21 cellular contexts compared by ENCODE assay signal in the genomic region with DNA sequence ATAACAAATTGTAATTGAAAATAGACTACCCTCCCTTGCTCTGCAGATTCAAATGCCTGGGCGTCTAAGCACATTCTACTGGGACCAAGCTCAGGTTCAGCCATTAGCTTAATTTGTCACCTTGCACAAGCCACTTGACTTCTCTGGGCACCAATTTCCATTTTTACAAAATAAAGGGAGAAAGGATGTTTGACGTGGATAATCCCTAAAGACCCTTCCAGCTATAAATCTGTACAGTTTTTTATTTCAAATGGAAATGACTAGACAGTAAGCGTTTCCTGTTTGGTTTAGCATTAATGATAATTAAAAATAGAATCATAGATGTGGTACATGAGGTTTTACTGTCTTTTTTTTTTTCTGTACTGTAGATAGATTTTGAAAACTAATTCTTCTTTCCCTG.
A peak's percentile ranks its signal among the peaks of the same experiment; 100 is the strongest.
DNase-seq lines count a peak whose midpoint lies in the region; FAIRE-seq and TF ChIP-seq lines count a peak whose summit lies in the region.
"Had no signal": no experiment of that assay in that cellular context is flagged by ENCODE, and none has a peak within 500 bp of the region (broad histone marks: within the 10 kb centered on the region; RNA-seq: fewer than 3 reads in every experiment).

No MANE protein-coding gene starts in this region.

- CTCF ChIA-PET in A673 (lab: Charles Lee) = no interaction called here

- H3K9me3 Mint-ChIP-seq in immature natural killer cell = peaks cover 5 to 30% (median 15%) of the 10 kb centered on the region in 6 donors
- H3K9me3 Mint-ChIP-seq: CD14-positive monocyte, GM23338, H9 had no signal

- no peaks in the 10 kb centered on the region for H3K36me3 Mint-ChIP-seq in immature natural killer cell
- H3K36me3 Mint-ChIP-seq: CD14-positive monocyte; CD8-positive, alpha-beta memory T cell had no signal

- intact Hi-C loops in A673 (cut with micrococcal nuclease; ENCODE audit: unreplicated experiment) = loop anchor here (10.0 kb wide), 1 partner anchor 1749 kb away; no protein-coding TSS in a partner anchor

- POLR2A ChIA-PET in A673 (lab: Charles Lee; ENCODE audit: low non-redundant PET) = interaction anchor here (0.6 kb wide), 1 partner anchor 1535 kb away, joined by 3 read pairs; no protein-coding TSS in a partner anchor

- in situ Hi-C loops in GM13977 (cut with MboI; ENCODE audit: low pct_unique_long_range_greater_than_20kb, low sequenced_read_pairs, unreplicated experiment) = loop anchor here (25.0 kb wide), 1 partner anchor 1747 kb away; a partner anchor contains a TSS

- no peaks in the 10 kb centered on the region for H3K4me1 Mint-ChIP-seq in immature natural killer cell
- H3K4me1 Mint-ChIP-seq: CD14-positive monocyte; CD8-positive, alpha-beta memory T cell had no signal

- peaks cover 15% of the 10 kb centered on the region for H3K4me1 ChIP-seq in A673 (ENCODE audit: insufficient read depth, low read length, poor library complexity, severe bottlenecking)
- peaks cover 14 to 38% (median 23%) of the 10 kb centered on the region in 10 experiments for H3K4me1 ChIP-seq in BLaER1 treated with 17β-estradiol and CSF1 and Interleukin-3, amounts not matched to agents 10 nM and 100 nM
- H3K4me1 ChIP-seq: A549 had no signal

- peak; percentile 9 for FAIRE-seq in islet of Langerhans (lab: Jason Lieb, UNC)
- FAIRE-seq: A549, D721Med, GM12878, GM18507 had no signal

- no TSS peak for BruUV-seq in A673 (replicated peaks; lab: Mats Ljungman, UMichigan)

- H3K27ac ChIP-seq in A673 (ENCODE audit: low read depth, low read length, poor library complexity, severe bottlenecking) = no peak overlapping the region
- no peak overlapping the region for H3K27ac ChIP-seq in BLaER1 treated with 17β-estradiol and CSF1 and Interleukin-3, amounts not matched to agents 10 nM and 100 nM
- H3K27ac ChIP-seq: A549 had no signal

- no peaks in the 10 kb centered on the region for H3K27me3 ChIP-seq in A673 (replicated peaks; ENCODE audit: insufficient read depth, low read depth, low read length, poor library complexity)
- H3K27me3 ChIP-seq in BLaER1 treated with 17β-estradiol and CSF1 and Interleukin-3, amounts not matched to agents 10 nM and 100 nM = no peaks in the 10 kb centered on the region

- H3K27ac Mint-ChIP-seq in immature natural killer cell = no peak overlapping the region
- H3K27ac Mint-ChIP-seq: CD14-positive monocyte; CD4-positive, alpha-beta T cell; CD8-positive, alpha-beta memory T cell; GM23338; H9 had no signal

- peak overlapping the region; percentile 47 to 81 (median 55); a peak in 20 of 22 replicates for H3K4me2 ChIP-seq in BLaER1 treated with 17β-estradiol and CSF1 and Interleukin-3, amounts not matched to agents 10 nM and 100 nM
- H3K4me2 ChIP-seq: A549, GM23338 had no signal

- TF ChIP-seq CTCF in A673 (conservative IDR thresholded peaks at IDR 0.05; ENCODE audit: low read depth, low read length) (no peak), GM13977 (IDR thresholded peaks at IDR 0.05; ENCODE audit: extremely low read depth, insufficient read depth, missing control alignments) (no peak)

- no peaks in the 10 kb centered on the region for H3K36me3 ChIP-seq in A673 (ENCODE audit: insufficient read depth, low read length, poor library complexity, severe bottlenecking)
- no peaks in the 10 kb centered on the region for H3K36me3 ChIP-seq in BLaER1 treated with 17β-estradiol and CSF1 and Interleukin-3, amounts not matched to agents 10 nM and 100 nM

- H3K4me3 ChIP-seq in A673 (ENCODE audit: low read depth, low read length, poor library complexity, severe bottlenecking) = no peak overlapping the region
- H3K4me3 ChIP-seq in BLaER1 treated with 17β-estradiol and CSF1 and Interleukin-3, amounts not matched to agents 10 nM and 100 nM = no peak overlapping the region
- H3K4me3 ChIP-seq: A549, GM12878, GM23338 had no signal

- H3K27me3 Mint-ChIP-seq in immature natural killer cell (ENCODE audit: low read depth in 3 of 3) = no peaks in the 10 kb centered on the region
- H3K27me3 Mint-ChIP-seq: CD4-positive, alpha-beta T cell; CD8-positive, alpha-beta memory T cell had no signal

- H3K9ac ChIP-seq in BLaER1 treated with 17β-estradiol and CSF1 and Interleukin-3, amounts not matched to agents 10 nM and 100 nM = no peak overlapping the region

- no peaks in the 10 kb centered on the region for H3K9me3 ChIP-seq in A673 (ENCODE audit: low read depth, low read length, poor library complexity, severe bottlenecking)
- H3K9me3 ChIP-seq in BLaER1 treated with 17β-estradiol and CSF1 and Interleukin-3, amounts not matched to agents 10 nM and 100 nM (replicated peaks in 1 of 11) = no peaks in the 10 kb centered on the region
- H3K9me3 ChIP-seq: A549 had no signal

- H3K4me3 Mint-ChIP-seq in immature natural killer cell = no peak overlapping the region
- H3K4me3 Mint-ChIP-seq: CD14-positive monocyte; CD4-positive, alpha-beta T cell; CD8-positive, alpha-beta memory T cell; GM23338; H9 had no signal

- peak; percentile 83 for DNase-seq in A673 (ENCODE audit: low spot score)
- peak; percentile 19 for DNase-seq in retina
- DNase-seq in NCI-H1417 (lab: John Stamatoyannopoulos, UW) = no peak
- no peak for DNase-seq in GM13977 (ENCODE audit: low spot score)
- no peak for DNase-seq in immature natural killer cell
- DNase-seq: 8988T; CD4-positive, alpha-beta T cell; CD8-positive, alpha-beta memory T cell; DMS 273 treated with DMSO at 0.1 percent for 48 hours; DMS79; EL; GDM1; H9 had no signal

- H4K20me1 ChIP-seq in BLaER1 treated with 17β-estradiol and CSF1 and Interleukin-3, amounts not matched to agents 10 nM and 100 nM = no peaks in the 10 kb centered on the region

Comparison
In these comparisons a context has a peak if more than half of its experiments do, and no peak if none do; other contexts are left out.
1. DNase-seq: peak in A673 (single experiment) and retina (single experiment); none in NCI-H1417 (0 of 3), GM13977 (single experiment) and immature natural killer cell (0 of 3).